In the genomic region with DNA sequence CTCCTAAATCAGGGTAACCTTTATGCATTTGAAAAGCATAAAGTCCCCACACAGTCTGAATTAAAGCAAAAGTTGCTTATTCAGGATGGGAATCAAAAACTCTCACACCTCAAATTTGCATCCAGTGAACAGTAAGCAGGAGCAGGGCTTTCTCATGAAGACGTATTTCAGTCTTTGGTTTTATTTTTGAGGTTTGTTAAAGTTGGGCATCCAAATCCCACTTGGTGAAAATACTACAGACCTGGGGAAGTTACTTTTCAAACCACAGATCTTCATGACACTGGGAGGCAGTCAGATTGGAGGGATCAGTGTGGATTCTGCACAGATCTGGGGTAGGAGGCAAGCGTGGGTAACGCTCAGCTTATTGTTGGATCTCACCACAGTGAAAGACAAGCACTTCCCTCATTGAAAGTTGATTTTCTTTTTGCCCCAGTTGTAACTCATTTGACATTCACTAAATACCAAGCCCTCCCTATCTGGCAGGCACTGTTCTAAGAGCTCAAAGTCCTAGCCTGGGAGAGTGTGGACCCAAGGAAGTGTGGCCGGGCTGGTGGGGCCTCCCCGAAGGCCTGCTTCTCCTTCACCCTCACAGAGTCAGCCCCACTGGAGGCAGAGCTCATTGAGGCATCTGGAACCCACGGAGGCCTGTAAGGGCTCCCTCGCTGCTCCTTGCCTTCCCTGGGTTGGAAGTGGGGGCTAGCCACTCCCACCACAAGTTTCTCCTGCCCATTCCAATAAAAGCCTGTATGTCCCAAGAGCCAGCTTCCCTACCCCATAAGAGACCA, we compare ENCODE assay signal across 1 cellular context.
TF ChIP-seq lines count a peak whose summit lies in the region.

No MANE protein-coding gene starts in this region.

TF ChIP-seq in HepG2, 621 proteins besides CTCF, POLR2A, EP300 and RAD21:
- TF ChIP-seq ZNF816 (CRISPR knock-in tag; IDR thresholded peaks at IDR 0.05; ENCODE audit: borderline replicate concordance) (0 out of 2 replicates have a peak, but pooled peaks have one; percentile 19), SPEN (CRISPR knock-in tag; IDR thresholded peaks at IDR 0.05; ENCODE audit: low read depth) (0 out of 2 replicates have a peak, but pooled peaks have one; percentile 8), ZNF33A (CRISPR knock-in tag; IDR thresholded peaks at IDR 0.05; ENCODE audit: borderline replicate concordance) (peak; percentile 31; the same call in 1 of the 2 replicates), CHD4 (IDR thresholded peaks at IDR 0.05; ENCODE audit: borderline replicate concordance, low read length) (peak; percentile 65; the same call in 1 of the 2 replicates), ZNF670 (CRISPR knock-in tag; IDR thresholded peaks at IDR 0.05; ENCODE audit: borderline replicate concordance) (no peak; the same call in 1 of the 2 replicates), ELF3 (CRISPR knock-in tag; IDR thresholded peaks at IDR 0.05) (0 out of 2 replicates have a peak, but pooled peaks have one; percentile 1), ASH2L (IDR thresholded peaks at IDR 0.05; ENCODE audit: insufficient read length, low read depth, low read length) (peak; percentile 90), ZNF550 (CRISPR knock-in tag; IDR thresholded peaks at IDR 0.05; ENCODE audit: borderline replicate concordance) (no peak), ZZZ3 (CRISPR knock-in tag; IDR thresholded peaks at IDR 0.05; ENCODE audit: borderline replicate concordance) (no peak), SNAPC2 (CRISPR knock-in tag; IDR thresholded peaks at IDR 0.05) (0 out of 2 replicates have a peak, but pooled peaks have one; percentile 17), ZNF878 (CRISPR knock-in tag; IDR thresholded peaks at IDR 0.05) (peak; percentile 28; the same call in 1 of the 2 replicates), MZF1 (CRISPR knock-in tag; IDR thresholded peaks at IDR 0.05; ENCODE audit: borderline replicate concordance) (0 out of 2 replicates have a peak, but pooled peaks have one; percentile 10), ZSCAN29 (CRISPR knock-in tag; conservative IDR thresholded peaks at IDR 0.05) (no peak), ZNF484 (CRISPR knock-in tag; IDR thresholded peaks at IDR 0.05; ENCODE audit: borderline replicate concordance, low read depth) (0 out of 2 replicates have a peak, but pooled peaks have one; percentile 31), SSRP1 (CRISPR knock-in tag; IDR thresholded peaks at IDR 0.05) (0 out of 2 replicates have a peak, but pooled peaks have one; percentile 49), ZBTB38 (CRISPR knock-in tag; IDR thresholded peaks at IDR 0.05) (0 out of 2 replicates have a peak, but pooled peaks have one; percentile 4), HNF4A (CRISPR knock-in tag; IDR thresholded peaks at IDR 0.05) (peak; percentile 71), THYN1 (CRISPR knock-in tag; IDR thresholded peaks at IDR 0.05; ENCODE audit: borderline replicate concordance, low read depth) (0 out of 2 replicates have a peak, but pooled peaks have one; percentile 57), ZNF782 (CRISPR knock-in tag; IDR thresholded peaks at IDR 0.05; ENCODE audit: borderline replicate concordance) (0 out of 2 replicates have a peak, but pooled peaks have one; percentile 4)
- TF ChIP-seq, protein P1, sequence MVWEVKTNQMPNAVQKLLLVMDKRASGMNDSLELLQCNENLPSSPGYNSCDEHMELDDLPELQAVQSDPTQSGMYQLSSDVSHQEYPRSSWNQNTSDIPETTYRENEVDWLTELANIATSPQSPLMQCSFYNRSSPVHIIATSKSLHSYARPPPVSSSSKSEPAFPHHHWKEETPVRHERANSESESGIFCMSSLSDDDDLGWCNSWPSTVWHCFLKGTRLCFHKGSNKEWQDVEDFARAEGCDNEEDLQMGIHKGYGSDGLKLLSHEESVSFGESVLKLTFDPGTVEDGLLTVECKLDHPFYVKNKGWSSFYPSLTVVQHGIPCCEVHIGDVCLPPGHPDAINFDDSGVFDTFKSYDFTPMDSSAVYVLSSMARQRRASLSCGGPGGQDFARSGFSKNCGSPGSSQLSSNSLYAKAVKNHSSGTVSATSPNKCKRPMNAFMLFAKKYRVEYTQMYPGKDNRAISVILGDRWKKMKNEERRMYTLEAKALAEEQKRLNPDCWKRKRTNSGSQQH (CRISPR knock-in tag; IDR thresholded peaks at IDR 0.05; ENCODE audit: low read depth): 0 out of 2 replicates have a peak, but pooled peaks have one; percentile 22
- TF ChIP-seq, protein P2, sequence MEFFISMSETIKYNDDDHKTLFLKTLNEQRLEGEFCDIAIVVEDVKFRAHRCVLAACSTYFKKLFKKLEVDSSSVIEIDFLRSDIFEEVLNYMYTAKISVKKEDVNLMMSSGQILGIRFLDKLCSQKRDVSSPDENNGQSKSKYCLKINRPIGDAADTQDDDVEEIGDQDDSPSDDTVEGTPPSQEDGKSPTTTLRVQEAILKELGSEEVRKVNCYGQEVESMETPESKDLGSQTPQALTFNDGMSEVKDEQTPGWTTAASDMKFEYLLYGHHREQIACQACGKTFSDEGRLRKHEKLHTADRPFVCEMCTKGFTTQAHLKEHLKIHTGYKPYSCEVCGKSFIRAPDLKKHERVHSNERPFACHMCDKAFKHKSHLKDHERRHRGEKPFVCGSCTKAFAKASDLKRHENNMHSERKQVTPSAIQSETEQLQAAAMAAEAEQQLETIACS (CRISPR knock-in tag; IDR thresholded peaks at IDR 0.05): no peak
- TF ChIP-seq, protein P3, sequence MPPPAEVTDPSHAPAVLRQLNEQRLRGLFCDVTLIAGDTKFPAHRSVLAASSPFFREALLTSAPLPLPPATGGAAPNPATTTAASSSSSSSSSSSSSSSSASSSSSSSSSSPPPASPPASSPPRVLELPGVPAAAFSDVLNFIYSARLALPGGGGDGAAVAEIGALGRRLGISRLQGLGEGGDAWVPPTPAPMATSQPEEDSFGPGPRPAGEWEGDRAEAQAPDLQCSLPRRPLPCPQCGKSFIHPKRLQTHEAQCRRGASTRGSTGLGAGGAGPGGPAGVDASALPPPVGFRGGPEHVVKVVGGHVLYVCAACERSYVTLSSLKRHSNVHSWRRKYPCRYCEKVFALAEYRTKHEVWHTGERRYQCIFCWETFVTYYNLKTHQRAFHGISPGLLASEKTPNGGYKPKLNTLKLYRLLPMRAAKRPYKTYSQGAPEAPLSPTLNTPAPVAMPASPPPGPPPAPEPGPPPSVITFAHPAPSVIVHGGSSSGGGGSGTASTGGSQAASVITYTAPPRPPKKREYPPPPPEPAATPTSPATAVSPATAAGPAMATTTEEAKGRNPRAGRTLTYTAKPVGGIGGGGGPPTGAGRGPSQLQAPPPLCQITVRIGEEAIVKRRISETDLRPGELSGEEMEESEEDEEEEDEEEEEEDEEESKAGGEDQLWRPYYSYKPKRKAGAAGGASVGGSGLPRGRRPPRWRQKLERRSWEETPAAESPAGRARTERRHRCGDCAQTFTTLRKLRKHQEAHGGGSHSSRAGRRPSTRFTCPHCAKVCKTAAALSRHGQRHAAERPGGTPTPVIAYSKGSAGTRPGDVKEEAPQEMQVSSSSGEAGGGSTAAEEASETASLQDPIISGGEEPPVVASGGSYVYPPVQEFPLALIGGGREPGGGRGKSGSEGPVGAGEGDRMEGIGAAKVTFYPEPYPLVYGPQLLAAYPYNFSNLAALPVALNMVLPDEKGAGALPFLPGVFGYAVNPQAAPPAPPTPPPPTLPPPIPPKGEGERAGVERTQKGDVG (CRISPR knock-in tag; IDR thresholded peaks at IDR 0.05; ENCODE audit: borderline replicate concordance): no peak
TF ChIP-seq in HepG2: peak in this region for 16.
